23 cellular contexts compared by ENCODE assay signal in genomic region chr7:151260883-151261282, GRCh38. TPM values are rescaled to one million over a fixed set of nuclear protein-coding genes. Genes with fewer than 3 reads are reported as not detected.
A peak's percentile ranks its signal among the peaks of the same experiment; 100 is the strongest.
DNase-seq lines count a peak whose midpoint lies in the region; ATAC-seq and TF ChIP-seq lines count a peak whose summit lies in the region.
"Had no signal": no experiment of that assay in that cellular context is flagged by ENCODE, and none has a peak within 500 bp of the region (broad histone marks: within the 10 kb centered on the region; RNA-seq: fewer than 3 reads in every experiment).

No MANE protein-coding gene starts in this region.

- ATAC-seq in Right ventricle myocardium inferior, result no peak
- ATAC-seq in upper lobe of right lung, result no peak
- no peak for ATAC-seq in HG02938 (IDR thresholded peaks at IDR 0.05; ENCODE audit: unreplicated experiment)

- H3K4me2 ChIP-seq in osteoblast (ENCODE audit: insufficient read depth, low read length), result no peak overlapping the region
- H3K4me2 ChIP-seq: A549; BLaER1 treated with 17β-estradiol and CSF1 and Interleukin-3, amounts not matched to agents 10 nM and 100 nM had no signal

- H3K4me1 ChIP-seq in left ventricle myocardium inferior (peaks cover 9% of the 10 kb centered on the region), osteoblast (ENCODE audit: insufficient read depth, low read length) (no peaks in the 10 kb centered on the region), upper lobe of right lung (no peaks in the 10 kb centered on the region), SJCRH30 (no peaks in the 10 kb centered on the region)
- H3K4me1 ChIP-seq: A549; BE2C; BLaER1 treated with 17β-estradiol and CSF1 and Interleukin-3, amounts not matched to agents 10 nM and 100 nM had no signal

- peaks cover 45% of the 10 kb centered on the region for H3K27me3 ChIP-seq in left ventricle myocardium inferior (ENCODE audit: low read depth)
- H3K27me3 ChIP-seq in osteoblast (ENCODE audit: insufficient read depth, low read length), result peaks cover 33% of the 10 kb centered on the region
- H3K27me3 ChIP-seq in upper lobe of right lung, result no peaks in the 10 kb centered on the region
- peaks cover 6% of the 10 kb centered on the region; the same call in 1 of the 2 replicates for H3K27me3 ChIP-seq in SJCRH30

- H3K36me3 ChIP-seq in left ventricle myocardium inferior (no peaks in the 10 kb centered on the region), osteoblast (ENCODE audit: insufficient read depth, low read length) (no peaks in the 10 kb centered on the region), upper lobe of right lung (no peaks in the 10 kb centered on the region), SJCRH30 (no peaks in the 10 kb centered on the region)
- H3K36me3 ChIP-seq: BE2C; BLaER1 treated with 17β-estradiol and CSF1 and Interleukin-3, amounts not matched to agents 10 nM and 100 nM had no signal

- no peaks in the 10 kb centered on the region for H3K9me3 ChIP-seq in left ventricle myocardium inferior (replicated peaks)
- no peaks in the 10 kb centered on the region for H3K9me3 ChIP-seq in osteoblast (ENCODE audit: low read depth, low read length)
- no peaks in the 10 kb centered on the region for H3K9me3 ChIP-seq in upper lobe of right lung
- no peaks in the 10 kb centered on the region for H3K9me3 ChIP-seq in SJCRH30 (replicated peaks)
- H3K9me3 ChIP-seq: A549; BE2C; BLaER1 treated with 17β-estradiol and CSF1 and Interleukin-3, amounts not matched to agents 10 nM and 100 nM had no signal

- H3K27ac ChIP-seq in left ventricle myocardium inferior (replicated peaks) (no peak overlapping the region), osteoblast (ENCODE audit: low read depth, low read length) (no peak overlapping the region), upper lobe of right lung (no peak overlapping the region), SJCRH30 (no peak overlapping the region)
- H3K27ac ChIP-seq: A549; BLaER1 treated with 17β-estradiol and CSF1 and Interleukin-3, amounts not matched to agents 10 nM and 100 nM had no signal

- peaks cover 5% of the 10 kb centered on the region for H4K20me1 ChIP-seq in osteoblast (ENCODE audit: insufficient read depth, low read length)
- H4K20me1 ChIP-seq: BLaER1 treated with 17β-estradiol and CSF1 and Interleukin-3, amounts not matched to agents 10 nM and 100 nM had no signal

- H3K79me2 ChIP-seq in osteoblast (ENCODE audit: insufficient read depth, low read length), result no peaks in the 10 kb centered on the region

- TF ChIP-seq CTCF in left ventricle myocardium inferior (IDR thresholded peaks at IDR 0.05; ENCODE audit: borderline replicate concordance) (no peak), osteoblast (IDR thresholded peaks at IDR 0.05; ENCODE audit: extremely low read depth, low read depth, low read length) (no peak), upper lobe of right lung (IDR thresholded peaks at IDR 0.05) (no peak)

- H2AFZ ChIP-seq in osteoblast (ENCODE audit: low read length), result no peak overlapping the region

- H3K4me3 ChIP-seq in left ventricle myocardium inferior (no peak overlapping the region), osteoblast (ENCODE audit: insufficient read depth, low read length) (no peak overlapping the region), upper lobe of right lung (no peak overlapping the region), SJCRH30 (no peak overlapping the region)
- H3K4me3 ChIP-seq: A549; BLaER1 treated with 17β-estradiol and CSF1 and Interleukin-3, amounts not matched to agents 10 nM and 100 nM had no signal

- DNase-seq in Right ventricle myocardium inferior (ENCODE audit: missing footprints) (peak; percentile 11), left ventricle myocardium inferior (no peak), osteoblast (ENCODE audit: insufficient read length, low spot score, missing footprints) (peak; percentile 26), upper lobe of right lung (peak; percentile 54), SJCRH30 (no peak)
- DNase-seq: 8988T; ACHN; AML-193; BE2C; Calu3; CD4-positive, alpha-beta T cell; CD8-positive, alpha-beta memory T cell; DMS53; DMS79 treated with DMSO at 0.1 percent for 48 hours; GF-D8; GOT3; H7; HCEC 1CT had no signal

- intact Hi-C loops in Right ventricle myocardium inferior (cut with DNase I) (no loop called here), left ventricle myocardium inferior (cut with micrococcal nuclease) (no loop called here), upper lobe of right lung (cut with DNase I) (no loop called here)

RNA-seq across cellular contexts. Expression of gene SMARCD3, which starts 12.4 kb away (rescaled TPM):
- 110 TPM for total RNA-seq in Right ventricle myocardium inferior
- 104 TPM for total RNA-seq in left ventricle myocardium inferior
- 37.4 and 40.2 TPM in 2 replicates for total RNA-seq in osteoblast
- 61.5 TPM for total RNA-seq in upper lobe of right lung
- 91.8 and 106 TPM in 2 replicates for total RNA-seq in SJCRH30 (2014; rRNA removed; shearing (Covaris generic))

RNA-seq across cellular contexts. Expression of gene CHPF2, which starts 28.6 kb away (rescaled TPM):
- total RNA-seq in Right ventricle myocardium inferior (11.6 TPM), left ventricle myocardium inferior (17.3 TPM), osteoblast (77.5 and 83.2 TPM in 2 replicates), upper lobe of right lung (37.2 TPM)
- total RNA-seq in SJCRH30 (2014; rRNA removed; shearing (Covaris generic)), result 27.7 and 28.2 TPM in 2 replicates

RNA-seq across cellular contexts. Expression of gene ABCF2, which starts 33.9 kb away (rescaled TPM):
- 24.5 TPM for total RNA-seq in Right ventricle myocardium inferior
- 30.5 TPM for total RNA-seq in left ventricle myocardium inferior
- total RNA-seq in osteoblast, result 55.1 and 65.9 TPM in 2 replicates
- total RNA-seq in upper lobe of right lung, result 26.3 TPM
- 77.6 and 77.7 TPM in 2 replicates for total RNA-seq in SJCRH30 (2014; rRNA removed; shearing (Covaris generic))

RNA-seq across cellular contexts. Expression of gene H2BK1, which starts 50.6 kb away (rescaled TPM):
- total RNA-seq in Right ventricle myocardium inferior (not detected), left ventricle myocardium inferior (not detected), osteoblast (not detected in 2 replicates), upper lobe of right lung (not detected)
- total RNA-seq in SJCRH30 (2014; rRNA removed; shearing (Covaris generic)), result not detected in 2 replicates
- total RNA-seq: Calu3; CD4-positive, alpha-beta T cell; Daoy; G401; H7 had no signal

Comparison
In these comparisons a context has a peak if more than half of its experiments do, and no peak if none do; other contexts are left out.
1. DNase-seq: peak in Right ventricle myocardium inferior (single experiment), osteoblast (single experiment) and upper lobe of right lung (single experiment); none in left ventricle myocardium inferior (single experiment) and SJCRH30 (0 of 2).